Comparison of ENCODE assay signal across 11 cellular contexts in the genomic region with DNA sequence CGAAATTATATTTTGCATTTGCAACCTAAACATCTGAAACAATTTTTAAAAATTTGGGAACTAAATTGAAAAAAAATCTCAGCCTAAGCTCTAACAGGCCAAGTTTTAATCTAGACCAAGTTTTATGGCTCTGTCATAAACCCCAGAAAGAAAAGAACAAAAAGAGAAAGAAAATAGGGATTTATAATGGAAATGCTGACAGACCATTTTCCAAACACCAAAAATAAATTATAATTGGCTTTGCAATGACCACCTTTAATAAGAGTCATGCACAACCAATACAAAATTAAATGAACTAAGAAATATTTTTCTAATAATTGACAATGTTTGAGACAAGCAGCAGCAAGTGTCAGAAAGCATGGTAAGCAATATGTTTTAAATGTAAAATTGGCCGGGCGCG.
"Had no signal": no experiment of that assay in that cellular context is flagged by ENCODE, and none has a peak within 500 bp of the region (broad histone marks: within the 10 kb centered on the region; RNA-seq: fewer than 3 reads in every experiment).

No MANE protein-coding gene starts in this region.

- H3K4me3 ChIP-seq: GM23248, GM23338, HAP-1 had no signal

- DNase-seq: GM23248, GOT3, H7, H9, HCEC 1CT, HFFc6 had no signal

- H3K9ac ChIP-seq: GM23248 had no signal

- H3K4me1 ChIP-seq: HAP-1 had no signal

- H3K4me2 ChIP-seq: GM23338 had no signal

- ATAC-seq: GM23338, HCT116 had no signal

- H3K9me3 ChIP-seq: HAP-1 had no signal

- H2AFZ ChIP-seq: GM23248, GM23338 had no signal

- H3K27ac ChIP-seq: GM23248 had no signal

- FAIRE-seq: H1, H54 had no signal
